Comparison of ENCODE assay signal across 1 cellular context in genomic region chr5:139388198-139388821, GRCh38.
TF ChIP-seq lines count a peak whose summit lies in the region.

No MANE protein-coding gene starts in this region.

TF ChIP-seq in HEK293, 187 proteins besides CTCF, POLR2A, EP300 and RAD21 (continued from another document):
- TF ChIP-seq FEZF1 (tag by site-specific recombination; IDR thresholded peaks at IDR 0.05) (no peak), PATZ1 (tag by site-specific recombination; IDR thresholded peaks at IDR 0.05) (0 out of 2 replicates have a peak, but pooled peaks have one; percentile 28), ZNF398 (tag by site-specific recombination; IDR thresholded peaks at IDR 0.05) (peak; percentile 52; the same call in 1 of the 2 replicates), ZBTB10 (tag by site-specific recombination; IDR thresholded peaks at IDR 0.05) (no peak), PRDM10 (tag by site-specific recombination; IDR thresholded peaks at IDR 0.05) (peak; percentile 39; the same call in 1 of the 2 replicates), ZNF18 (tag by site-specific recombination; IDR thresholded peaks at IDR 0.05) (peak; percentile 36), GLIS2 (tag by site-specific recombination; IDR thresholded peaks at IDR 0.05) (peak; percentile 27; the same call in 1 of the 2 replicates), ZNF341 (tag by site-specific recombination; IDR thresholded peaks at IDR 0.05; ENCODE audit: low read depth) (peak; percentile 82), EGR2 (tag by site-specific recombination; IDR thresholded peaks at IDR 0.05; ENCODE audit: low read depth) (peak; percentile 93), ZNF529 (tag by site-specific recombination; IDR thresholded peaks at IDR 0.05; ENCODE audit: insufficient replicate concordance) (no peak), ZBTB17 (tag by site-specific recombination; IDR thresholded peaks at IDR 0.05) (peak; percentile 30; the same call in 1 of the 2 replicates)
